27 cellular contexts compared by ENCODE assay signal in the genomic region with DNA sequence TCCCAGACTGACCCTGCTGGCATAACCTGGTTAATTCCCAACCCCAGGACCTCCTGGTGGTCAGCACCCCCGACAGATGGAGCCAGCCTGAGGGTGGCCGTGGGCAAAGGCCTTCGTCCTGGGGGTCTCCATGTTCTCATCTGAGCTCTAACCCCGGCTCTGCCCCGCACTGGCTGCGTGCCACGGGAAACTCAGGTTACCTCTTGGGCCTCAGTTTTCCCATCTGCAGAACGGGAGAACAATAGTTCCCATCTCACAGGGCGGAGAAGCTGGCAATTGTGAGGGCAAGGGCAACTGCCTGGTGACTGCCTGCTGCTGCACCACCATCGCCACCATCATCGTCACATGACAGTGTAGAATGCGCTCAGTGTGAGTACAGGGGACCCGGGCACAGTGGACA.
A peak's percentile ranks its signal among the peaks of the same experiment; 100 is the strongest.
DNase-seq lines count a peak whose midpoint lies in the region; ATAC-seq, FAIRE-seq and TF ChIP-seq lines count a peak whose summit lies in the region.
"Had no signal": no experiment of that assay in that cellular context is flagged by ENCODE, and none has a peak within 500 bp of the region (broad histone marks: within the 10 kb centered on the region; RNA-seq: fewer than 3 reads in every experiment).

No MANE protein-coding gene starts in this region.

- H3K27ac ChIP-seq in SK-N-SH (ENCODE audit: low read depth in 2 of 2, low read length in 1 of 2), result peak overlapping the region; percentile 24 to 97; a peak in 2 of 4 replicates
- no peak overlapping the region for H3K27ac ChIP-seq in astrocyte (ENCODE audit: low read depth, low read length)
- peak overlapping the region; percentile 58 to 90 for H3K27ac ChIP-seq in ovary
- H3K27ac ChIP-seq in testis, result peak overlapping the region; percentile 55 to 89
- H3K27ac ChIP-seq: 22Rv1 had no signal

- H2AFZ ChIP-seq in SK-N-SH (ENCODE audit: low read depth), result no peak overlapping the region
- H2AFZ ChIP-seq in astrocyte (ENCODE audit: low read depth, low read length), result no peak overlapping the region

- H3K4me3 ChIP-seq in SK-N-SH (ENCODE audit: low read depth in 2 of 2, low read length in 1 of 2) (no peak overlapping the region), astrocyte (ENCODE audit: insufficient read depth, low read depth, low read length) (no peak overlapping the region), ovary (no peak overlapping the region), testis (no peak overlapping the region)

- no peaks in the 10 kb centered on the region for H3K9me3 Mint-ChIP-seq in astrocyte (ENCODE audit: unreplicated experiment)

- no peaks in the 10 kb centered on the region for H3K27me3 Mint-ChIP-seq in astrocyte (ENCODE audit: low read depth, unreplicated experiment)

- H3K27me3 ChIP-seq in SK-N-SH (ENCODE audit: insufficient read depth) (no peaks in the 10 kb centered on the region), astrocyte (ENCODE audit: insufficient read depth, low read length) (no peaks in the 10 kb centered on the region), ovary (no peaks in the 10 kb centered on the region), testis (no peaks in the 10 kb centered on the region)
- H3K27me3 ChIP-seq: BE2C had no signal

- no peak overlapping the region for H3K4me2 ChIP-seq in SK-N-SH
- H3K4me2 ChIP-seq in astrocyte (ENCODE audit: low read length), result no peak overlapping the region

- peaks cover 43 to 59% of the 10 kb centered on the region in 2 experiments for H3K36me3 ChIP-seq in SK-N-SH (replicated peaks in 1 of 2; ENCODE audit: control insufficient read depth in 1 of 2, insufficient read depth in 2 of 2, low read length in 1 of 2)
- H3K36me3 ChIP-seq in astrocyte (ENCODE audit: insufficient read depth, low read length), result peaks cover 22% of the 10 kb centered on the region
- H3K36me3 ChIP-seq in ovary, result no peaks in the 10 kb centered on the region
- H3K36me3 ChIP-seq in testis (ENCODE audit: low read depth, missing control alignments), result no peaks in the 10 kb centered on the region

- FAIRE-seq in astrocyte (lab: Jason Lieb, UNC), result no peak
- FAIRE-seq: GM12892, H1 had no signal

- peaks cover 83% of the 10 kb centered on the region for H3K79me2 ChIP-seq in SK-N-SH (ENCODE audit: insufficient read depth)
- peaks cover 87% of the 10 kb centered on the region for H3K79me2 ChIP-seq in astrocyte (ENCODE audit: insufficient read depth, low read length)

- H3K27ac Mint-ChIP-seq in astrocyte (ENCODE audit: unreplicated experiment), result peak overlapping the region; percentile 41

- peaks cover 37% of the 10 kb centered on the region for H3F3A ChIP-seq in SK-N-SH (replicated peaks; ENCODE audit: insufficient read depth)

- H4K20me1 ChIP-seq in SK-N-SH (ENCODE audit: insufficient read depth) (peaks cover 38% of the 10 kb centered on the region), astrocyte (ENCODE audit: insufficient read depth, low read length) (peaks cover 85% of the 10 kb centered on the region)

- H3K9ac ChIP-seq in SK-N-SH, result no peak overlapping the region
- H3K9ac ChIP-seq in astrocyte (ENCODE audit: low read length), result no peak overlapping the region

- WGBS in SK-N-SH (ENCODE audit: low lambda C conversion rate), result 92% methylated on average over 12 of the region's 13 CpGs
- 82 to 88% (median 85%) methylated on average over 13 of the region's 13 CpGs for WGBS in ovary, 3 donors
- WGBS in testis, 2 donors, result 87 to 90% methylated on average over 8 to 13 of the region's 13 CpGs

- H3K4me1 Mint-ChIP-seq in astrocyte (ENCODE audit: low read depth, unreplicated experiment), result peaks cover 15% of the 10 kb centered on the region
- H3K4me1 Mint-ChIP-seq: CD14-positive monocyte had no signal

- intact Hi-C loops in ovary (cut with DNase I) (loop anchor here in 2 of 4 donors (10.0 kb wide), 2 partner anchors 192 to 392 kb away; partner anchors contain the start of gene NCOR2 (in 1 of the 2)), testis (cut with DNase I; ENCODE audit: low total_unique reads) (loop anchor here (10.0 kb wide), 1 partner anchor 52 kb away; no protein-coding TSS in a partner anchor)

- TF ChIP-seq EP300 in SK-N-SH (IDR thresholded peaks at IDR 0.05; ENCODE audit: borderline replicate concordance in 1 of 2, low read depth in 1 of 2, low read length in 1 of 2) (no peak), ovary (IDR thresholded peaks at IDR 0.05) (no peak)

- H3K9me3 ChIP-seq in SK-N-SH, result no peaks in the 10 kb centered on the region
- no peaks in the 10 kb centered on the region for H3K9me3 ChIP-seq in astrocyte (ENCODE audit: insufficient read depth, low read depth, low read length)
- H3K9me3 ChIP-seq in ovary, result no peaks in the 10 kb centered on the region
- H3K9me3 ChIP-seq in testis, result no peaks in the 10 kb centered on the region
- H3K9me3 ChIP-seq: BE2C had no signal

- no peak for TF ChIP-seq RAD21 in SK-N-SH (IDR thresholded peaks at IDR 0.05; ENCODE audit: low read length)

- ATAC-seq in SK-N-SH treated with all-trans-retinoic acid at 6 μM for 48 hours (no peak), HG02571 (IDR thresholded peaks at IDR 0.05; ENCODE audit: unreplicated experiment) (no peak), HG02759 (IDR thresholded peaks at IDR 0.05; ENCODE audit: unreplicated experiment) (no peak)
- ATAC-seq: HCT116 had no signal

- CTCF ChIA-PET in SK-N-SH (lab: Yijun Ruan, JAX), result interaction anchor here (1.2 kb wide), 1 partner anchor 131 kb away, joined by 3 read pairs; no protein-coding TSS in a partner anchor

- POLR2A ChIA-PET in SK-N-SH (lab: Yijun Ruan, JAX), result no interaction called here

- TF ChIP-seq POLR2A in ovary (IDR thresholded peaks at IDR 0.05) (no peak), testis (IDR thresholded peaks at IDR 0.05) (no peak)

- H3K4me1 ChIP-seq in SK-N-SH (ENCODE audit: control insufficient read depth in 1 of 2, insufficient read depth in 2 of 2, low read depth in 1 of 2, low read length in 1 of 2), result peaks cover 18 to 49% of the 10 kb centered on the region in 2 experiments; a peak in 3 of 4 replicates
- peaks cover 31% of the 10 kb centered on the region for H3K4me1 ChIP-seq in astrocyte (ENCODE audit: insufficient read depth, low read length)
- H3K4me1 ChIP-seq in ovary (ENCODE audit: insufficient read depth), result peaks cover 27% of the 10 kb centered on the region
- H3K4me1 ChIP-seq in testis, result peaks cover 51% of the 10 kb centered on the region

- no peak overlapping the region for H3K4me3 Mint-ChIP-seq in astrocyte (ENCODE audit: unreplicated experiment)
- H3K4me3 Mint-ChIP-seq: CD14-positive monocyte had no signal

- DNase-seq in SK-N-SH, result no peak
- no peak for DNase-seq in astrocyte (ENCODE audit: low read depth)
- no peak for DNase-seq in ovary
- no peak for DNase-seq in testis
- no peak for DNase-seq in RPMI8226
- DNase-seq: ACHN, BE2C, Calu3, DMS153, DND-41, KBM-7, MM.1S, NCI-H1417, NCI-H1694 treated with DMSO at 0.1 percent for 48 hours, NCI-H2081, NCI-H2227 treated with DMSO at 0.1 percent for 48 hours, NCI-H510A, NCI-H69, SHP77 treated with DMSO at 0.1 percent for 48 hours had no signal

- no peak for TF ChIP-seq CTCF in SK-N-SH (IDR thresholded peaks at IDR 0.05)
- no peak for TF ChIP-seq CTCF in astrocyte (IDR thresholded peaks at IDR 0.05; ENCODE audit: insufficient read depth, low read depth, low read length)
- no peak for TF ChIP-seq CTCF in ovary (IDR thresholded peaks at IDR 0.05)
- TF ChIP-seq CTCF in testis (IDR thresholded peaks at IDR 0.05), result no peak

- peaks cover 12% of the 10 kb centered on the region for H3K36me3 Mint-ChIP-seq in astrocyte (ENCODE audit: low read depth, unreplicated experiment)

- no peaks in the 10 kb centered on the region for H3K9me2 ChIP-seq in SK-N-SH

TF ChIP-seq in SK-N-SH, 30 proteins besides CTCF, POLR2A, EP300 and RAD21 (continues in another document):
- TF ChIP-seq USF1 (IDR thresholded peaks at IDR 0.05; ENCODE audit: borderline replicate concordance, low read depth), result no peak
- no peak for TF ChIP-seq FOXM1 (IDR thresholded peaks at IDR 0.05; ENCODE audit: low read depth)
- no peak for TF ChIP-seq CHD2 (IDR thresholded peaks at IDR 0.05; ENCODE audit: low read length, partially characterized antibody)
- no peak for TF ChIP-seq JUND (IDR thresholded peaks at IDR 0.05)

TF ChIP-seq in SK-N-SH treated with all-trans-retinoic acid at 6 μM for 48 hours, 23 proteins besides CTCF, POLR2A, EP300 and RAD21:
- TF ChIP-seq, protein P1, sequence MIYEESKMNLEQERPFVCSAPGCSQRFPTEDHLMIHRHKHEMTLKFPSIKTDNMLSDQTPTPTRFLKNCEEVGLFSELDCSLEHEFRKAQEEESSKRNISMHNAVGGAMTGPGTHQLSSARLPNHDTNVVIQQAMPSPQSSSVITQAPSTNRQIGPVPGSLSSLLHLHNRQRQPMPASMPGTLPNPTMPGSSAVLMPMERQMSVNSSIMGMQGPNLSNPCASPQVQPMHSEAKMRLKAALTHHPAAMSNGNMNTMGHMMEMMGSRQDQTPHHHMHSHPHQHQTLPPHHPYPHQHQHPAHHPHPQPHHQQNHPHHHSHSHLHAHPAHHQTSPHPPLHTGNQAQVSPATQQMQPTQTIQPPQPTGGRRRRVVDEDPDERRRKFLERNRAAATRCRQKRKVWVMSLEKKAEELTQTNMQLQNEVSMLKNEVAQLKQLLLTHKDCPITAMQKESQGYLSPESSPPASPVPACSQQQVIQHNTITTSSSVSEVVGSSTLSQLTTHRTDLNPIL (CRISPR knock-in tag; IDR thresholded peaks at IDR 0.05; ENCODE audit: low read depth), result no peak
- TF ChIP-seq ZC3H10 (CRISPR knock-in tag; IDR thresholded peaks at IDR 0.05) (no peak), ESRRG (CRISPR knock-in tag; IDR thresholded peaks at IDR 0.05) (no peak), TOX (CRISPR knock-in tag; IDR thresholded peaks at IDR 0.05; ENCODE audit: borderline replicate concordance) (no peak), ZNF70 (CRISPR knock-in tag; IDR thresholded peaks at IDR 0.05) (no peak), CSRNP3 (CRISPR knock-in tag; IDR thresholded peaks at IDR 0.05) (no peak), PPARA (CRISPR knock-in tag; IDR thresholded peaks at IDR 0.05; ENCODE audit: borderline replicate concordance) (no peak)
TF ChIP-seq in SK-N-SH treated with all-trans-retinoic acid at 6 μM for 48 hours: peak in this region for 0.
